Comparison of ENCODE assay signal across 25 cellular contexts in the genomic region with DNA sequence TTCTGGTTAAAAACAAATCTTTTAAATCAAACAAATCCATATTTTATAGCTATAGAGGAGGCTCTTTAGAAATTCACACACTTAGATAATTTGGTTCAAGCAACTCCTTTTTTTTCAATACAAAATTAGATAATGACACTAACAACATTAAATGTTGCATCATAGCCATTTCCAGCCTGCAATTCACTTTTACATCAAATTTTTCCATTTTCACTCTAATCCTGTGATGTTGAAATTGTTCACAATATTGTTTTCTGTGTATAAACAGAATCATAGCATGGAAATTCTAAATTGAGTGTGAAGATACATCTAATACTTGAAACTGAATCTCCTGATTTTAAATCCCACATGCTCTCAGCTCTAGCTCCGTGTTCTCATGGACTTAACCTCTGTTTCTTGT.
"Had no signal": no experiment of that assay in that cellular context is flagged by ENCODE, and none has a peak within 500 bp of the region (broad histone marks: within the 10 kb centered on the region; RNA-seq: fewer than 3 reads in every experiment).

No MANE protein-coding gene starts in this region.

- DNase-seq: effector CD8-positive, alpha-beta T cell; endodermal cell; foreskin melanocyte; hypothalamus; immature natural killer cell; islet precursor cell; left ventricle myocardium superior; lower lobe of right lung; natural killer cell; occipital lobe; ovary; posterior cingulate gyrus; psoas muscle; right cardiac atrium; spleen; stimulated activated CD4-positive, alpha-beta T cell treated with anti-CD3 and anti-CD28 coated beads, Interleukin-4, amount 100 ng/mL, for 4 hours; stimulated activated naive CD8-positive, alpha-beta T cell treated with anti-CD3 and anti-CD28 coated beads, Interleukin-15, Interleukin-2, amounts not matched to agents 100 U/mL and 50 U/mL, for 24 hours; substantia nigra; upper lobe of right lung; uterus had no signal

- ATAC-seq: esophagus mucosa; left ventricle myocardium superior; lower lobe of right lung; natural killer cell; psoas muscle; right cardiac atrium; stimulated activated memory B cell treated with anti-CD40 and anti-IgM and Interleukin-4, amounts not matched to agents 10 μg/mL and 1 μg/mL and 100 μg/mL, for 72 hours; stimulated activated naive CD8-positive, alpha-beta T cell treated with anti-CD3 and anti-CD28 coated beads, Interleukin-15, Interleukin-2, amounts not matched to agents 100 U/mL and 50 U/mL, for 24 hours; upper lobe of right lung had no signal

- H3K9me3 ChIP-seq: lower lobe of right lung, ovary, psoas muscle, spleen, thoracic aorta, tibial nerve, upper lobe of right lung, uterus had no signal

- H3K36me3 ChIP-seq: lower lobe of right lung, ovary, spleen, thoracic aorta, tibial nerve, upper lobe of right lung, uterus had no signal

- H3K4me3 ChIP-seq: lower lobe of right lung, ovary, psoas muscle, skin epidermis, spleen, thoracic aorta, tibial nerve, upper lobe of right lung, uterus had no signal

- H3K4me1 ChIP-seq: lower lobe of right lung, psoas muscle, spleen, tibial nerve, upper lobe of right lung, uterus had no signal

- H3K27ac ChIP-seq: lower lobe of right lung, ovary, psoas muscle, skin epidermis, spleen, thoracic aorta, tibial nerve, upper lobe of right lung, uterus had no signal

- H3K27me3 ChIP-seq: ovary, spleen, tibial nerve, upper lobe of right lung, uterus had no signal
